In the genomic region with DNA sequence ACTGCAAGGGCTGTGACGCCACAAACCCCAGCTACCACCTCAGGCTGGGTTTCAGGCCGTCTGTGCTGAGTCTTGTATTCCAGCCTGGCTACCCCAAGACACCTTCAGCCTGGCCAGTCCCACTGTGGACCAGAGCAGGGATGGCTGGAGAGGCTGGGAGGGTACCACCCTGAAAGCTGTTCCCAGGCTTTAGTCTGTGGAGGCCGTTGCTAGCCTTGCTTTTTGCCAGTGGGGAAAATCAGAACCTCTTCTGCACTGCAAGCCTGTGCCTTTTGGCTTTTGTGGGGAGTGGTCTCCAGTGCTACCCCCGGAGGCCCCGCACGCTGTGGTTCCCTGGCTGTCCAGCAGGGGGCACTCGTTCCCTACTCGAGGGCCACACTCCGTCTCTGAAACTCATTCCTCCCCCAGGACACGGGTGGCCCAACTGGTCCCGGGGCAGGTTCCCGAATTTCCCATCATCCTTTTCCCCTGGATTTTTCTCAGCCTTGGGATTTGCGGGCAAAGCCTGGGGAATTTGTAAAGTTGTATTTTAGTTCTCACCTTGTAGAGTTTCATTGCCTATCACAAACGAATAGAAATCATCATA, we compare ENCODE assay signal across 8 cellular contexts.
DNase-seq lines count a peak whose midpoint lies in the region; ATAC-seq and TF ChIP-seq lines count a peak whose summit lies in the region.

No MANE protein-coding gene starts in this region.

- ATAC-seq in DND-41 (ENCODE audit: insufficient read depth, low read depth) (peak; percentile 55; the same call in 1 of the 3 replicates), GM21526 (IDR thresholded peaks at IDR 0.05; ENCODE audit: low FRiP score, unreplicated experiment) (no peak)

- H3K4me3 ChIP-seq in DND-41 (ENCODE audit: low read depth in 1 of 2, low read length in 2 of 2) (no peak overlapping the region), adipocyte (ENCODE audit: low read length) (no peak overlapping the region)

- no peaks in the 10 kb centered on the region for H3K4me1 ChIP-seq in DND-41 (ENCODE audit: insufficient read depth, low read length)
- peaks cover 44% of the 10 kb centered on the region for H3K4me1 ChIP-seq in adipocyte (ENCODE audit: control insufficient read depth, insufficient read depth, low read length)

- H3K27me3 ChIP-seq in DND-41 (ENCODE audit: insufficient read depth, low read length, poor library complexity): peaks cover 4% of the 10 kb centered on the region
- no peaks in the 10 kb centered on the region for H3K27me3 ChIP-seq in adipocyte (replicated peaks; ENCODE audit: control insufficient read depth, insufficient read depth, low read length)

- no peak overlapping the region for H3K4me2 ChIP-seq in DND-41 (ENCODE audit: insufficient read depth, low read length)

- TF ChIP-seq CTCF in DND-41 (IDR thresholded peaks at IDR 0.05; ENCODE audit: borderline replicate concordance, extremely low read depth, low read length, poor library complexity, severe bottlenecking) (peak; percentile 86), LNCAP (IDR thresholded peaks at IDR 0.05) (peak; percentile 99)

- no peak overlapping the region for H2AFZ ChIP-seq in DND-41 (ENCODE audit: low read depth, low read length)

- no peak overlapping the region for H3K27ac ChIP-seq in DND-41 (ENCODE audit: low read length)

- no peaks in the 10 kb centered on the region for H4K20me1 ChIP-seq in DND-41 (ENCODE audit: insufficient read depth, low read length)

- no peaks in the 10 kb centered on the region for H3K79me2 ChIP-seq in DND-41 (ENCODE audit: insufficient read depth, low read length)

- peak; percentile 36 for DNase-seq in DND-41
- peak; percentile 34 for DNase-seq in adipocyte (ENCODE audit: low read depth)
- DNase-seq in iPS-NIHi7 (ENCODE audit: extremely low spot score): peak; percentile 91
- DNase-seq in stimulated activated CD8-positive, alpha-beta memory T cell treated with anti-CD3 and anti-CD28 coated beads, Interleukin-15, amount 100 ng/mL, for 24 hours (ENCODE audit: low read depth): peak; percentile 13
- DNase-seq in GDM1 (lab: John Stamatoyannopoulos, UW): no peak
- no peak for DNase-seq in HPDE6-E6E7 (ENCODE audit: extremely low spot score)

- H3K9ac ChIP-seq in DND-41 (ENCODE audit: low read depth, low read length) (no peak overlapping the region), adipocyte (ENCODE audit: low read length) (no peak overlapping the region)

- H3K9me3 ChIP-seq in DND-41 (ENCODE audit: insufficient read depth, low read length, severe bottlenecking): no peaks in the 10 kb centered on the region
- no peaks in the 10 kb centered on the region for H3K9me3 ChIP-seq in adipocyte (ENCODE audit: control insufficient read depth, low read length)

- H3K36me3 ChIP-seq in DND-41 (ENCODE audit: insufficient read depth, low read length) (no peaks in the 10 kb centered on the region), adipocyte (ENCODE audit: control insufficient read depth, insufficient read depth, low read length, severe bottlenecking) (peaks cover 10% of the 10 kb centered on the region)

Comparison
In these comparisons a context has a peak if more than half of its experiments do, and no peak if none do; other contexts are left out.
1. DNase-seq: peak in DND-41 (single experiment), adipocyte (single experiment), iPS-NIHi7 (single experiment) and stimulated activated CD8-positive, alpha-beta memory T cell treated with anti-CD3 and anti-CD28 coated beads, Interleukin-15, amount 100 ng/mL, for 24 hours (single experiment); none in GDM1 (single experiment) and HPDE6-E6E7 (single experiment).